Comparison of ENCODE assay signal across 8 cellular contexts in genomic region chr20:45833030-45833882, GRCh38. TPM values are rescaled to one million over a fixed set of nuclear protein-coding genes. Genes with fewer than 3 reads are reported as not detected.
DNase-seq lines count a peak whose midpoint lies in the region; ATAC-seq, FAIRE-seq and TF ChIP-seq lines count a peak whose summit lies in the region.

Gene SNX21 (plus strand): TSS chr20:45833799. CDS start chr20:45833920, 121 bp downstream.

- peak within 1 kb of the TSS; percentile 45 for H2AFZ ChIP-seq in neural cell (ENCODE audit: low read depth, low read length)

- no peaks in the 10 kb centered on the region for H3K9me3 Mint-ChIP-seq in HFFc6
- H3K9me3 Mint-ChIP-seq in activated naive CD8-positive, alpha-beta T cell treated with anti-CD3 and anti-CD28 coated beads, Interleukin-2, amount 50 U/mL, for 24 hours, result no peaks in the 10 kb centered on the region

- peak within 1 kb of the TSS; percentile 87 for H3K4me3 ChIP-seq in NT2/D1 (ENCODE audit: insufficient read length, low read depth)
- peak within 1 kb of the TSS; percentile 76 for H3K4me3 ChIP-seq in neural cell (ENCODE audit: low read length)

- no peaks in the 10 kb centered on the region for H3F3A ChIP-seq in neural cell (ENCODE audit: insufficient read depth, low read length, poor library complexity, severe bottlenecking)

- TF ChIP-seq CTCF in HFFc6 (IDR thresholded peaks at IDR 0.05) (no peak), neural cell (IDR thresholded peaks at IDR 0.05; ENCODE audit: poor library complexity, severe bottlenecking) (no peak)

- H3K36me3 ChIP-seq in NT2/D1 (ENCODE audit: insufficient read depth, insufficient read length, low read length) (peaks cover 5% of the 10 kb centered on the region), neural cell (ENCODE audit: insufficient read depth, low read length) (no peaks in the 10 kb centered on the region)

- peak within 1 kb of the TSS; percentile 97 for H3K9ac ChIP-seq in NT2/D1 (ENCODE audit: insufficient read length, low read depth)
- peak within 1 kb of the TSS; percentile 68 for H3K9ac ChIP-seq in neural cell (ENCODE audit: low read length)

- FAIRE-seq in urothelium cell line (lab: Jason Lieb, UNC), result no peak

- H3K9me2 ChIP-seq in neural cell (ENCODE audit: insufficient read depth, low read length), result no peaks in the 10 kb centered on the region

- H3K4me1 Mint-ChIP-seq in HFFc6 (ENCODE audit: low read depth), result peaks cover 42% of the 10 kb centered on the region
- peaks cover 9% of the 10 kb centered on the region for H3K4me1 Mint-ChIP-seq in activated naive CD8-positive, alpha-beta T cell treated with anti-CD3 and anti-CD28 coated beads, Interleukin-2, amount 50 U/mL, for 24 hours

- peaks cover 11% of the 10 kb centered on the region for H3K4me1 ChIP-seq in NT2/D1 (ENCODE audit: insufficient read depth, insufficient read length)

- no peak for TF ChIP-seq RAD21 in neural cell (conservative IDR thresholded peaks at IDR 0.05)

- H3K27ac ChIP-seq in neural cell (ENCODE audit: low read length), result no peak within 1 kb of the TSS

- no peaks in the 10 kb centered on the region for H3K27me3 ChIP-seq in NT2/D1 (ENCODE audit: insufficient read depth, insufficient read length)
- no peaks in the 10 kb centered on the region for H3K27me3 ChIP-seq in neural cell (ENCODE audit: insufficient read depth, low read depth, low read length)

- no peak for TF ChIP-seq EP300 in neural cell (conservative IDR thresholded peaks at IDR 0.05; ENCODE audit: poor library complexity, severe bottlenecking)

- no peaks in the 10 kb centered on the region for H3K79me2 ChIP-seq in neural cell (replicated peaks; ENCODE audit: insufficient read depth, low read length)

- H3K9me3 ChIP-seq in NT2/D1 (ENCODE audit: insufficient read depth, low read length) (no peaks in the 10 kb centered on the region), neural cell (ENCODE audit: low read length) (no peaks in the 10 kb centered on the region)

- H3K27ac Mint-ChIP-seq in HFFc6, result peak within 1 kb of the TSS; percentile 96
- no peak within 1 kb of the TSS for H3K27ac Mint-ChIP-seq in activated naive CD8-positive, alpha-beta T cell treated with anti-CD3 and anti-CD28 coated beads, Interleukin-2, amount 50 U/mL, for 24 hours

- no peaks in the 10 kb centered on the region for H4K20me1 ChIP-seq in neural cell (ENCODE audit: insufficient read depth)

- H3K4me2 ChIP-seq in neural cell (ENCODE audit: low read length), result peak within 1 kb of the TSS; percentile 48

- H3K36me3 Mint-ChIP-seq in HFFc6 (ENCODE audit: low read depth), result peaks cover 13% of the 10 kb centered on the region; the same call in 1 of the 2 replicates
- H3K36me3 Mint-ChIP-seq in activated naive CD8-positive, alpha-beta T cell treated with anti-CD3 and anti-CD28 coated beads, Interleukin-2, amount 50 U/mL, for 24 hours (ENCODE audit: low read depth), result no peaks in the 10 kb centered on the region

- peak; percentile 65 for DNase-seq in COLO668 (lab: John Stamatoyannopoulos, UW; ENCODE audit: unreplicated experiment)
- DNase-seq in HFFc6, result peak; percentile 90
- DNase-seq in NT2/D1 (ENCODE audit: low read depth, low spot score), result no peak
- peak; percentile 35 for DNase-seq in activated naive CD8-positive, alpha-beta T cell treated with anti-CD3 and anti-CD28 coated beads, Interleukin-2, amount 50 U/mL, for 24 hours
- peak; percentile 62 for DNase-seq in globus pallidus (ENCODE audit: low spot score)
- peak; percentile 94 for DNase-seq in urothelium cell line (ENCODE audit: low spot score)

- peak within 1 kb of the TSS; percentile 91 for H3K4me3 Mint-ChIP-seq in HFFc6
- peak within 1 kb of the TSS; percentile 75 for H3K4me3 Mint-ChIP-seq in activated naive CD8-positive, alpha-beta T cell treated with anti-CD3 and anti-CD28 coated beads, Interleukin-2, amount 50 U/mL, for 24 hours

- H3K27me3 Mint-ChIP-seq in HFFc6 (ENCODE audit: insufficient read depth), result peaks cover 3% of the 10 kb centered on the region
- peaks cover 11% of the 10 kb centered on the region for H3K27me3 Mint-ChIP-seq in activated naive CD8-positive, alpha-beta T cell treated with anti-CD3 and anti-CD28 coated beads, Interleukin-2, amount 50 U/mL, for 24 hours

- ATAC-seq in activated naive CD8-positive, alpha-beta T cell treated with anti-CD3 and anti-CD28 coated beads, Interleukin-2, amount 50 U/mL, for 24 hours, result peak; percentile 52
- no peak for ATAC-seq in GM21423 (IDR thresholded peaks at IDR 0.05; ENCODE audit: unreplicated experiment)

TF ChIP-seq in neural cell, 6 proteins besides CTCF, POLR2A, EP300 and RAD21:
- no peak for TF ChIP-seq EZH2 (IDR thresholded peaks at IDR 0.05; ENCODE audit: borderline replicate concordance, insufficient read depth, low read length, poor library complexity, severe bottlenecking)
- no peak for TF ChIP-seq POLR2AphosphoS5 (IDR thresholded peaks at IDR 0.05)
- TF ChIP-seq MXI1 (conservative IDR thresholded peaks at IDR 0.05; ENCODE audit: poor library complexity, severe bottlenecking), result peak; percentile 25
- no peak for TF ChIP-seq SMC3 (conservative IDR thresholded peaks at IDR 0.05; ENCODE audit: poor library complexity)

RNA-seq across cellular contexts. Expression of gene SNX21, which starts in this region (rescaled TPM):
- 10 to 100 TPM; 21.9 to 25.1 (median 22.7) TPM for total RNA-seq in HFFc6 (2021; fragmentation: NEBNext Ultra II Directional; extraction: Animal tissue kit (Norgen Biotek cat#: 25700))
- polyA plus RNA-seq in neural cell, result 7.2 and 14.8 TPM in 2 replicates
- polyA minus RNA-seq in neural cell, result 12.4 and 12.7 TPM in 2 replicates
